8 cellular contexts compared by ENCODE assay signal in genomic region chr19:1106841-1107654, GRCh38. TPM values are rescaled to one million over a fixed set of nuclear protein-coding genes. Genes with fewer than 3 reads are reported as not detected.
DNase-seq lines count a peak whose midpoint lies in the region; ATAC-seq and TF ChIP-seq lines count a peak whose summit lies in the region.

No MANE protein-coding gene starts in this region.

- peaks cover 0 to 6% (median 0%) of the 10 kb centered on the region in 8 donors for H3K9me3 Mint-ChIP-seq in CD4-positive, alpha-beta memory T cell
- no peaks in the 10 kb centered on the region for H3K9me3 Mint-ChIP-seq in activated CD4-positive, alpha-beta memory T cell treated with anti-CD3 and anti-CD28 coated beads, Interleukin-2, amount 10 ng/mL, durations not matched to agents 7 days and 5 days
- H3K9me3 Mint-ChIP-seq in stimulated activated naive CD8-positive, alpha-beta T cell treated with anti-CD3 and anti-CD28 coated beads, Interleukin-15, amount 100 ng/mL, for 72 hours, result no peaks in the 10 kb centered on the region

- H3K4me3 ChIP-seq in CD4-positive, alpha-beta memory T cell (ENCODE audit: low read length in 2 of 2), result no peak overlapping the region
- H3K4me3 ChIP-seq in HUES64 (ENCODE audit: low read length), result no peak overlapping the region
- no peak overlapping the region for H3K4me3 ChIP-seq in left lung

- CTCF ChIA-PET in CD4-positive, alpha-beta memory T cell (lab: Charles Lee; ENCODE audit: partially characterized antibody), result interaction anchor here (1.7 kb wide), 1 partner anchor 42 kb away, joined by 4 read pairs; no protein-coding TSS in a partner anchor
- CTCF ChIA-PET in activated CD4-positive, alpha-beta memory T cell treated with anti-CD3 and anti-CD28 coated beads, Interleukin-2, amount 10 ng/mL, durations not matched to agents 7 days and 5 days (lab: Charles Lee), result no interaction called here

- peaks cover 0 to 16% of the 10 kb centered on the region in 2 donors for H3K36me3 Mint-ChIP-seq in CD4-positive, alpha-beta memory T cell
- peaks cover 10% of the 10 kb centered on the region for H3K36me3 Mint-ChIP-seq in activated CD4-positive, alpha-beta memory T cell treated with anti-CD3 and anti-CD28 coated beads, Interleukin-2, amount 10 ng/mL, durations not matched to agents 7 days and 5 days (ENCODE audit: low read depth)

- 87% methylated on average over 17 of the region's 17 CpGs for WGBS in HUES64

- TF ChIP-seq CTCF in left lung (IDR thresholded peaks at IDR 0.05), result no peak

- peak overlapping the region in 4 of 8 donors; percentile 10 to 75 (median 40) for H3K4me3 Mint-ChIP-seq in CD4-positive, alpha-beta memory T cell
- H3K4me3 Mint-ChIP-seq in activated CD4-positive, alpha-beta memory T cell treated with anti-CD3 and anti-CD28 coated beads, Interleukin-2, amount 10 ng/mL, durations not matched to agents 7 days and 5 days, result peak overlapping the region; percentile 35
- no peak overlapping the region for H3K4me3 Mint-ChIP-seq in stimulated activated naive CD8-positive, alpha-beta T cell treated with anti-CD3 and anti-CD28 coated beads, Interleukin-15, amount 100 ng/mL, for 72 hours

- no peaks in the 10 kb centered on the region for H3K27me3 ChIP-seq in CD4-positive, alpha-beta memory T cell (ENCODE audit: insufficient read depth, low read length)
- H3K27me3 ChIP-seq in HUES64 (ENCODE audit: insufficient read depth, low read length) (no peaks in the 10 kb centered on the region), left lung (no peaks in the 10 kb centered on the region)

- no peak overlapping the region for H3K27ac ChIP-seq in CD4-positive, alpha-beta memory T cell (ENCODE audit: low read depth, low read length)
- peak overlapping the region; percentile 49; the same call in 1 of the 2 replicates for H3K27ac ChIP-seq in HUES64 (ENCODE audit: low read depth, low read length)
- H3K27ac ChIP-seq in left lung, result peak overlapping the region in 1 of 2 donors; percentile 50

- POLR2A ChIA-PET in CD4-positive, alpha-beta memory T cell (lab: Charles Lee; ENCODE audit: partially characterized antibody), result interaction anchor here (1.1 to 47.8 kb wide), 4 partner anchors 24 to 87 kb away, joined by 4 to 3893 read pairs (median 8); partner anchors contain the start of genes ABCA7 and ARHGAP45
- POLR2A ChIA-PET in activated CD4-positive, alpha-beta memory T cell treated with anti-CD3 and anti-CD28 coated beads, Interleukin-2, amount 10 ng/mL, durations not matched to agents 7 days and 5 days (lab: Charles Lee), result interaction anchor here (0.8 to 8.9 kb wide), 5 partner anchors 8 to 24 kb away, joined by 3 to 104 read pairs (median 6); partner anchors contain the start of gene POLR2E

- intact Hi-C loops in CD4-positive, alpha-beta memory T cell (cut with micrococcal nuclease), result no loop called here
- intact Hi-C loops in left lung (cut with DNase I) (no loop called here), cardiac septum (cut with DNase I) (no loop called here)

- H3K9ac ChIP-seq in HUES64 (ENCODE audit: low read depth, low read length), result no peak overlapping the region

- H3K27me3 Mint-ChIP-seq in CD4-positive, alpha-beta memory T cell, result no peaks in the 10 kb centered on the region
- H3K27me3 Mint-ChIP-seq in activated CD4-positive, alpha-beta memory T cell treated with anti-CD3 and anti-CD28 coated beads, Interleukin-2, amount 10 ng/mL, durations not matched to agents 7 days and 5 days, result no peaks in the 10 kb centered on the region
- no peaks in the 10 kb centered on the region for H3K27me3 Mint-ChIP-seq in stimulated activated naive CD8-positive, alpha-beta T cell treated with anti-CD3 and anti-CD28 coated beads, Interleukin-15, amount 100 ng/mL, for 72 hours

- H3K36me3 ChIP-seq in CD4-positive, alpha-beta memory T cell (ENCODE audit: insufficient read depth, low read length), result peaks cover 16% of the 10 kb centered on the region
- peaks cover 24% of the 10 kb centered on the region for H3K36me3 ChIP-seq in HUES64 (ENCODE audit: insufficient read depth, low read length)
- peaks cover 0 to 63% of the 10 kb centered on the region in 2 donors for H3K36me3 ChIP-seq in left lung

- DNase-seq in CD4-positive, alpha-beta memory T cell, result peak in 2 of 5 donors; percentile 12 to 44
- DNase-seq in activated CD4-positive, alpha-beta memory T cell treated with anti-CD3 and anti-CD28 coated beads, Interleukin-2, amount 10 ng/mL, durations not matched to agents 7 days and 5 days, result no peak
- DNase-seq in left lung (no peak), epidermal melanocyte (ENCODE audit: insufficient read length, low spot score) (no peak), cardiac septum (ENCODE audit: low spot score) (no peak)
- DNase-seq in stimulated activated naive CD8-positive, alpha-beta T cell treated with anti-CD3 and anti-CD28 coated beads, Interleukin-15, amount 100 ng/mL, for 72 hours, result no peak

- H3K9me3 ChIP-seq in CD4-positive, alpha-beta memory T cell (ENCODE audit: control insufficient read depth in 1 of 2, low read length in 2 of 2), result no peaks in the 10 kb centered on the region
- H3K9me3 ChIP-seq in HUES64 (ENCODE audit: insufficient read depth, low read depth, low read length), result no peaks in the 10 kb centered on the region
- no peaks in the 10 kb centered on the region for H3K9me3 ChIP-seq in left lung

- H3K27ac Mint-ChIP-seq in CD4-positive, alpha-beta memory T cell, result peak overlapping the region in 4 of 7 donors; percentile 37 to 88 (median 76)
- peak overlapping the region; percentile 40 for H3K27ac Mint-ChIP-seq in activated CD4-positive, alpha-beta memory T cell treated with anti-CD3 and anti-CD28 coated beads, Interleukin-2, amount 10 ng/mL, durations not matched to agents 7 days and 5 days
- peak overlapping the region in 1 of 2 donors; percentile 91 for H3K27ac Mint-ChIP-seq in stimulated activated naive CD8-positive, alpha-beta T cell treated with anti-CD3 and anti-CD28 coated beads, Interleukin-15, amount 100 ng/mL, for 72 hours

- H3K4me1 Mint-ChIP-seq in CD4-positive, alpha-beta memory T cell, result peaks cover 8 to 25% (median 16%) of the 10 kb centered on the region in 4 donors
- peaks cover 24% of the 10 kb centered on the region for H3K4me1 Mint-ChIP-seq in activated CD4-positive, alpha-beta memory T cell treated with anti-CD3 and anti-CD28 coated beads, Interleukin-2, amount 10 ng/mL, durations not matched to agents 7 days and 5 days
- H3K4me1 Mint-ChIP-seq in stimulated activated naive CD8-positive, alpha-beta T cell treated with anti-CD3 and anti-CD28 coated beads, Interleukin-15, amount 100 ng/mL, for 72 hours, result peaks cover 38% of the 10 kb centered on the region

- ATAC-seq in left lung, result peak; percentile 1
- ATAC-seq in stimulated activated naive CD8-positive, alpha-beta T cell treated with anti-CD3 and anti-CD28 coated beads, Interleukin-15, amount 100 ng/mL, for 72 hours, result no peak
- no peak for ATAC-seq in GM19324 (IDR thresholded peaks at IDR 0.05; ENCODE audit: low FRiP score, unreplicated experiment)

- peaks cover 22% of the 10 kb centered on the region for H3K4me1 ChIP-seq in CD4-positive, alpha-beta memory T cell (ENCODE audit: insufficient read depth, low read length)
- H3K4me1 ChIP-seq in HUES64 (ENCODE audit: insufficient read depth, low read length), result peaks cover 5% of the 10 kb centered on the region; the same call in 1 of the 2 replicates
- peaks cover 26 to 63% of the 10 kb centered on the region in 2 donors for H3K4me1 ChIP-seq in left lung

RNA-seq across cellular contexts. Expression of gene GPX4, which starts 3.3 kb away (rescaled TPM):
- 100 to 1,000 TPM; 210 to 220 TPM for total RNA-seq in CD4-positive, alpha-beta memory T cell
- polyA plus RNA-seq in CD4-positive, alpha-beta memory T cell, result 100 to 1,000 TPM; 399 to 406 TPM
- polyA plus RNA-seq in HUES64 (2013, experiment 1 of 2), result 361 TPM
- polyA plus RNA-seq in HUES64 (2013, experiment 2 of 2), result 387 TPM
- total RNA-seq in activated CD4-positive, alpha-beta memory T cell treated with anti-CD3 and anti-CD28 coated beads, Interleukin-2, amount 10 ng/mL, durations not matched to agents 7 days and 5 days, result 100 to 1,000 TPM; 141 to 148 TPM
- 100 to 1,000 TPM; 266 to 365 TPM for total RNA-seq in left lung
- 243 TPM for total RNA-seq in cardiac septum

RNA-seq across cellular contexts. Expression of gene POLR2E, which starts 11.9 kb away (rescaled TPM):
- 10 to 100 TPM; 76.0 to 80.0 TPM for total RNA-seq in CD4-positive, alpha-beta memory T cell
- 100 to 1,000 TPM; 167 to 197 TPM for polyA plus RNA-seq in CD4-positive, alpha-beta memory T cell
- 184 TPM for polyA plus RNA-seq in HUES64 (2013, experiment 1 of 2)
- polyA plus RNA-seq in HUES64 (2013, experiment 2 of 2), result 182 TPM
- 100 to 1,000 TPM; 116 to 120 TPM for total RNA-seq in activated CD4-positive, alpha-beta memory T cell treated with anti-CD3 and anti-CD28 coated beads, Interleukin-2, amount 10 ng/mL, durations not matched to agents 7 days and 5 days
- total RNA-seq in left lung, result 100 to 1,000 TPM; 139 to 160 TPM
- 125 TPM for total RNA-seq in cardiac septum

RNA-seq across cellular contexts. Expression of gene ARHGAP45, which starts 40.1 kb away (rescaled TPM):
- 100 to 1,000 TPM; 834 to 836 TPM for total RNA-seq in CD4-positive, alpha-beta memory T cell
- 100 to 1,000 TPM; 222 to 501 TPM for polyA plus RNA-seq in CD4-positive, alpha-beta memory T cell
- 10.3 TPM for polyA plus RNA-seq in HUES64 (2013, experiment 1 of 2)
- 13.8 TPM for polyA plus RNA-seq in HUES64 (2013, experiment 2 of 2)
- total RNA-seq in activated CD4-positive, alpha-beta memory T cell treated with anti-CD3 and anti-CD28 coated beads, Interleukin-2, amount 10 ng/mL, durations not matched to agents 7 days and 5 days, result 100 to 1,000 TPM; 419 to 437 TPM
- total RNA-seq in left lung (10 to 100 TPM; 71.1 to 83.8 TPM), cardiac septum (3.7 TPM)

Comparison
In these comparisons a context has a peak if more than half of its experiments do, and no peak if none do; other contexts are left out.
1. RNA of gene ARHGAP45, which starts 40.1 kb away (total RNA-seq): 834 to 836 TPM in CD4-positive, alpha-beta memory T cell, 419 to 437 TPM in activated CD4-positive, alpha-beta memory T cell treated with anti-CD3 and anti-CD28 coated beads, Interleukin-2, amount 10 ng/mL, durations not matched to agents 7 days and 5 days and 71.1 to 83.8 TPM in left lung; 3.7 TPM in cardiac septum (single experiment); every median in the first group is over 10 times any median in the second.